In genomic region chr13:49247722-49248432, GRCh38 we compare ENCODE assay signal across 8 cellular contexts. TPM values are rescaled to one million over a fixed set of nuclear protein-coding genes. Genes with fewer than 3 reads are reported as not detected.
DNase-seq lines count a peak whose midpoint lies in the region; ATAC-seq and TF ChIP-seq lines count a peak whose summit lies in the region.

Gene CDADC1 (plus strand): TSS chr13:49247925. CDS start chr13:49248038, 113 bp downstream.

- H3K4me3 ChIP-seq in CD4-positive, alpha-beta memory T cell (ENCODE audit: low read length in 2 of 2), result peak within 1 kb of the TSS; percentile 86 to 89
- peak within 1 kb of the TSS; percentile 91 for H3K4me3 ChIP-seq in HL-60 (replicated peaks; ENCODE audit: insufficient read depth, low read length)
- peak within 1 kb of the TSS; percentile 68 for H3K4me3 ChIP-seq in effector memory CD4-positive, alpha-beta T cell (ENCODE audit: insufficient read depth, low read depth, low read length, poor library complexity, severe bottlenecking)

- peaks cover 0 to 4% of the 10 kb centered on the region in 2 donors for H3K27me3 Mint-ChIP-seq in CD4-positive, alpha-beta memory T cell

- no peak for TF ChIP-seq CTCF in HL-60 (IDR thresholded peaks at IDR 0.05; ENCODE audit: insufficient read depth, low read length)

- H3K27me3 ChIP-seq in CD4-positive, alpha-beta memory T cell (ENCODE audit: insufficient read depth, low read length), result no peaks in the 10 kb centered on the region
- no peaks in the 10 kb centered on the region for H3K27me3 ChIP-seq in HL-60 (ENCODE audit: insufficient read depth, poor library complexity, severe bottlenecking)
- H3K27me3 ChIP-seq in effector memory CD4-positive, alpha-beta T cell (replicated peaks; ENCODE audit: control insufficient read depth, insufficient read depth, low read length, poor library complexity, severe bottlenecking), result no peaks in the 10 kb centered on the region

- peaks cover 3% of the 10 kb centered on the region for H3K36me3 ChIP-seq in CD4-positive, alpha-beta memory T cell (ENCODE audit: insufficient read depth, low read length)
- no peaks in the 10 kb centered on the region for H3K36me3 ChIP-seq in effector memory CD4-positive, alpha-beta T cell (ENCODE audit: control insufficient read depth, insufficient read depth, low read length)

- peaks cover 24 to 51% (median 38%) of the 10 kb centered on the region in 4 donors for H3K4me1 Mint-ChIP-seq in CD4-positive, alpha-beta memory T cell

- H3K27ac ChIP-seq in CD4-positive, alpha-beta memory T cell (ENCODE audit: low read depth, low read length), result peak within 1 kb of the TSS; percentile 89
- H3K27ac ChIP-seq in HL-60 (replicated peaks), result peak within 1 kb of the TSS; percentile 90
- H3K27ac ChIP-seq in effector memory CD4-positive, alpha-beta T cell (ENCODE audit: insufficient read depth, low read length, poor library complexity, severe bottlenecking), result peak within 1 kb of the TSS; percentile 62

- peak within 1 kb of the TSS; percentile 94 to 99 (median 97) for H3K4me3 Mint-ChIP-seq in CD4-positive, alpha-beta memory T cell

- peak; percentile 77 to 87 (median 81) for DNase-seq in CD4-positive, alpha-beta memory T cell
- peak; percentile 91 to 99 for DNase-seq in HL-60 (ENCODE audit: low read depth in 1 of 2, low spot score in 1 of 2)
- peak; percentile 90 to 97 for DNase-seq in NOMO-1 (lab: John Stamatoyannopoulos, UW; ENCODE audit: unreplicated experiment in 2 of 2)
- peak; percentile 79 to 84 for DNase-seq in activated CD8-positive, alpha-beta memory T cell treated with anti-CD3 and anti-CD28 coated beads for 4 hours (ENCODE audit: low read depth in 2 of 2)
- peak; percentile 72 to 87 (median 83) for DNase-seq in effector memory CD4-positive, alpha-beta T cell
- DNase-seq in medulla oblongata (ENCODE audit: extremely low spot score), result peak; percentile 98
- peak; percentile 80 for DNase-seq in stimulated activated CD8-positive, alpha-beta memory T cell treated with anti-CD3 and anti-CD28 coated beads, Interleukin-12 subunit alpha, Interleukin-12 subunit beta, amount 100 ng/mL, for 1 hour (ENCODE audit: low read depth)

- H3K36me3 Mint-ChIP-seq in CD4-positive, alpha-beta memory T cell, result peaks cover 0 to 23% of the 10 kb centered on the region in 2 donors

- peaks cover 47% of the 10 kb centered on the region for H3K4me1 ChIP-seq in CD4-positive, alpha-beta memory T cell (ENCODE audit: insufficient read depth, low read length)
- peaks cover 4% of the 10 kb centered on the region for H3K4me1 ChIP-seq in effector memory CD4-positive, alpha-beta T cell (ENCODE audit: control insufficient read depth, insufficient read depth, low read length, poor library complexity, severe bottlenecking)

- CTCF ChIA-PET in CD4-positive, alpha-beta memory T cell (lab: Charles Lee; ENCODE audit: partially characterized antibody), result interaction anchor here (0.9 to 3.0 kb wide), 9 partner anchors 8 to 272 kb away, joined by 3 to 17 read pairs (median 7); partner anchors contain the start of gene FNDC3A

- H3K27ac Mint-ChIP-seq in CD4-positive, alpha-beta memory T cell, result peak within 1 kb of the TSS; percentile 95 to 99 (median 97)

- H3K9me3 Mint-ChIP-seq in CD4-positive, alpha-beta memory T cell, result peaks cover 0 to 2% (median 0%) of the 10 kb centered on the region in 8 donors

- peak; percentile 96 for ATAC-seq in GM19452 (IDR thresholded peaks at IDR 0.05; ENCODE audit: unreplicated experiment)

- H3K9me3 ChIP-seq in CD4-positive, alpha-beta memory T cell (ENCODE audit: control insufficient read depth in 1 of 2, low read length in 2 of 2), result no peaks in the 10 kb centered on the region
- no peaks in the 10 kb centered on the region for H3K9me3 ChIP-seq in effector memory CD4-positive, alpha-beta T cell (ENCODE audit: control insufficient read depth, low read length)

- POLR2A ChIA-PET in CD4-positive, alpha-beta memory T cell (lab: Charles Lee; ENCODE audit: partially characterized antibody), result interaction anchor here (0.9 to 2.5 kb wide), 8 partner anchors 10 to 337 kb away, joined by 3 to 33 read pairs (median 6); partner anchors contain the start of genes CAB39L, FNDC3A, MLNR and RCBTB1

- intact Hi-C loops in CD4-positive, alpha-beta memory T cell (cut with micrococcal nuclease), result loop anchor here (1.0 to 5.0 kb wide), 6 partner anchors 9 to 544 kb away; partner anchors contain the start of genes KPNA3, PHF11 and RCBTB1

RNA-seq across cellular contexts. Expression of gene CDADC1, which starts in this region (rescaled TPM):
- 10 to 100 TPM; 14.7 to 15.9 TPM for total RNA-seq in CD4-positive, alpha-beta memory T cell
- 10 to 100 TPM in 1 of 2 donors, 1 to 10 TPM in 1; 6.2 to 10.1 TPM for polyA plus RNA-seq in CD4-positive, alpha-beta memory T cell

Comparison
In these comparisons a context has a peak if more than half of its experiments do, and no peak if none do; other contexts are left out.
1. Peak in every context shown above with its lines: DNase-seq, ATAC-seq, H3K4me3 ChIP-seq and H3K27ac ChIP-seq.